ENCODE assay signal across 15 cellular contexts in genomic region chr20:51403465-51404220, GRCh38.
DNase-seq lines count a peak whose midpoint lies in the region; ATAC-seq, FAIRE-seq and TF ChIP-seq lines count a peak whose summit lies in the region.
"Had no signal": no experiment of that assay in that cellular context is flagged by ENCODE, and none has a peak within 500 bp of the region (broad histone marks: within the 10 kb centered on the region; RNA-seq: fewer than 3 reads in every experiment).

No MANE protein-coding gene starts in this region.

- H3K27me3 ChIP-seq in PC-3 (ENCODE audit: low read length) (no peaks in the 10 kb centered on the region), small intestine (ENCODE audit: control insufficient read depth in 2 of 2, insufficient read depth in 2 of 2, low read length in 2 of 2) (no peaks in the 10 kb centered on the region)
- H3K27me3 ChIP-seq: uterus had no signal

- H3K9me3 ChIP-seq in PC-3 (ENCODE audit: low read length) (no peaks in the 10 kb centered on the region), small intestine (ENCODE audit: control insufficient read depth, low read depth) (no peaks in the 10 kb centered on the region)
- H3K9me3 ChIP-seq: Caco-2, uterus had no signal

- FAIRE-seq in small intestine (lab: Jason Lieb, UNC), result no peak
- FAIRE-seq: bronchial epithelial cell had no signal

- CTCF ChIA-PET in PC-3 (lab: Charles Lee), result no interaction called here

- H3K4me1 ChIP-seq in PC-3 (ENCODE audit: insufficient read depth, low read length), result no peaks in the 10 kb centered on the region
- H3K4me1 ChIP-seq in small intestine (ENCODE audit: control insufficient read depth in 2 of 2, insufficient read depth in 1 of 2, low read depth in 1 of 2, low read length in 1 of 2), result peaks cover 0 to 3% of the 10 kb centered on the region in 2 donors
- H3K4me1 ChIP-seq: uterus had no signal

- H3K27me3 Mint-ChIP-seq in activated T-cell treated with anti-CD3 and anti-CD28 coated beads, Interleukin-2, amount 50 U/mL, for 72 hours (ENCODE audit: low read depth), result no peaks in the 10 kb centered on the region
- no peaks in the 10 kb centered on the region for H3K27me3 Mint-ChIP-seq in central memory CD8-positive, alpha-beta T cell
- H3K27me3 Mint-ChIP-seq in chondrocyte (ENCODE audit: low read depth), result no peaks in the 10 kb centered on the region

- no peaks in the 10 kb centered on the region for H3K9me3 Mint-ChIP-seq in activated T-cell treated with anti-CD3 and anti-CD28 coated beads, Interleukin-2, amount 50 U/mL, for 72 hours
- H3K9me3 Mint-ChIP-seq in central memory CD8-positive, alpha-beta T cell, result no peaks in the 10 kb centered on the region
- H3K9me3 Mint-ChIP-seq in stimulated activated effector memory CD8-positive, alpha-beta T cell treated with anti-CD3 and anti-CD28 coated beads, Interleukin-12 subunit alpha, Interleukin-12 subunit beta, amount 100 ng/mL, for 72 hours, result no peaks in the 10 kb centered on the region
- H3K9me3 Mint-ChIP-seq in chondrocyte (ENCODE audit: low read depth), result no peaks in the 10 kb centered on the region

- H3K9ac ChIP-seq in PC-3 (ENCODE audit: low read length), result no peak overlapping the region

- TF ChIP-seq CTCF in PC-3 (conservative IDR thresholded peaks at IDR 0.05; ENCODE audit: low read depth, low read length), result peak; percentile 41; the same call in 1 of the 2 replicates
- TF ChIP-seq CTCF in chondrocyte (IDR thresholded peaks at IDR 0.05), result no peak

- peaks cover 25 to 50% of the 10 kb centered on the region in 2 donors for H3K36me3 Mint-ChIP-seq in activated T-cell treated with anti-CD3 and anti-CD28 coated beads, Interleukin-2, amount 50 U/mL, for 72 hours (ENCODE audit: insufficient read depth in 2 of 2)
- H3K36me3 Mint-ChIP-seq in central memory CD8-positive, alpha-beta T cell (ENCODE audit: insufficient read depth), result peaks cover 66% of the 10 kb centered on the region
- peaks cover 79% of the 10 kb centered on the region for H3K36me3 Mint-ChIP-seq in stimulated activated effector memory CD8-positive, alpha-beta T cell treated with anti-CD3 and anti-CD28 coated beads, Interleukin-12 subunit alpha, Interleukin-12 subunit beta, amount 100 ng/mL, for 72 hours
- H3K36me3 Mint-ChIP-seq in chondrocyte (ENCODE audit: low read depth), result peaks cover 2% of the 10 kb centered on the region

- no peaks in the 10 kb centered on the region for H4K20me1 ChIP-seq in PC-3 (ENCODE audit: low read length)

- no peak for ATAC-seq in activated T-cell treated with anti-CD3 and anti-CD28 coated beads, Interleukin-2, amount 50 U/mL, for 72 hours (replicated peaks in 1 of 2)
- ATAC-seq in PC-3, result no peak
- no peak for ATAC-seq in central memory CD8-positive, alpha-beta T cell (replicated peaks; ENCODE audit: extremely low read depth, poor library complexity, severe bottlenecking)
- no peak for ATAC-seq in stimulated activated effector memory CD8-positive, alpha-beta T cell treated with anti-CD3 and anti-CD28 coated beads, Interleukin-12 subunit alpha, Interleukin-12 subunit beta, amount 100 ng/mL, for 72 hours

- H3K36me3 ChIP-seq in PC-3 (ENCODE audit: low read depth, low read length) (no peaks in the 10 kb centered on the region), small intestine (ENCODE audit: control insufficient read depth in 2 of 2, insufficient read depth in 2 of 2, low read length in 2 of 2) (peaks cover 0 to 5% of the 10 kb centered on the region in 2 donors)
- H3K36me3 ChIP-seq: uterus had no signal

- peak overlapping the region; percentile 98 for H3K27ac Mint-ChIP-seq in activated T-cell treated with anti-CD3 and anti-CD28 coated beads, Interleukin-2, amount 50 U/mL, for 72 hours
- peak overlapping the region; percentile 97 for H3K27ac Mint-ChIP-seq in central memory CD8-positive, alpha-beta T cell (ENCODE audit: low read depth)
- H3K27ac Mint-ChIP-seq in stimulated activated effector memory CD8-positive, alpha-beta T cell treated with anti-CD3 and anti-CD28 coated beads, Interleukin-12 subunit alpha, Interleukin-12 subunit beta, amount 100 ng/mL, for 72 hours, result peak overlapping the region; percentile 98
- no peak overlapping the region for H3K27ac Mint-ChIP-seq in chondrocyte (ENCODE audit: unreplicated experiment)

- no peaks in the 10 kb centered on the region for H3K9me2 ChIP-seq in PC-3 (replicated peaks; ENCODE audit: low read length)

- H3K4me3 ChIP-seq in PC-3 (ENCODE audit: low read length), result no peak overlapping the region
- H3K4me3 ChIP-seq in small intestine (ENCODE audit: low read depth in 1 of 2, low read length in 2 of 2), result no peak overlapping the region
- H3K4me3 ChIP-seq: uterus had no signal

- 90 to 93% (median 91%) methylated on average over 9 of the region's 9 CpGs for WGBS in small intestine, 3 donors

- intact Hi-C loops in PC-3 (cut with micrococcal nuclease), result no loop called here

- no peak overlapping the region for H3K27ac ChIP-seq in PC-3 (ENCODE audit: low read length)
- H3K27ac ChIP-seq in small intestine (ENCODE audit: low read depth in 1 of 2, low read length in 1 of 2), result peak overlapping the region in 1 of 2 donors; percentile 44
- H3K27ac ChIP-seq: uterus had no signal

- no peak for DNase-seq in activated T-cell treated with anti-CD3 and anti-CD28 coated beads, Interleukin-2, amount 50 U/mL, for 72 hours
- DNase-seq in activated T-cell treated with anti-CD3 and anti-CD28 coated beads for 4 hours, result no peak
- no peak for DNase-seq in PC-3
- no peak for DNase-seq in central memory CD8-positive, alpha-beta T cell (ENCODE audit: low spot score in 2 of 2)
- DNase-seq in stimulated activated effector memory CD8-positive, alpha-beta T cell treated with anti-CD3 and anti-CD28 coated beads, Interleukin-12 subunit alpha, Interleukin-12 subunit beta, amount 100 ng/mL, for 72 hours (ENCODE audit: low spot score in 2 of 2), result no peak
- no peak for DNase-seq in chondrocyte (ENCODE audit: low spot score)
- DNase-seq in ureter (ENCODE audit: low spot score), result no peak
- no peak for DNase-seq in small intestine
- DNase-seq: activated effector memory CD4-positive, alpha-beta T cell treated with anti-CD3 and anti-CD28 coated beads, Interleukin-2, amount 50 U/mL, for 16 hours; Caco-2; effector CD8-positive, alpha-beta T cell; hippocampal formation; T-helper 9 cell; uterus had no signal

- H3K4me3 Mint-ChIP-seq in activated T-cell treated with anti-CD3 and anti-CD28 coated beads, Interleukin-2, amount 50 U/mL, for 72 hours, result peak overlapping the region; percentile 63 to 67
- H3K4me3 Mint-ChIP-seq in central memory CD8-positive, alpha-beta T cell, result peak overlapping the region; percentile 75
- peak overlapping the region; percentile 55 for H3K4me3 Mint-ChIP-seq in stimulated activated effector memory CD8-positive, alpha-beta T cell treated with anti-CD3 and anti-CD28 coated beads, Interleukin-12 subunit alpha, Interleukin-12 subunit beta, amount 100 ng/mL, for 72 hours
- H3K4me3 Mint-ChIP-seq in chondrocyte (ENCODE audit: unreplicated experiment), result no peak overlapping the region

- POLR2A ChIA-PET in PC-3 (lab: Charles Lee; ENCODE audit: unreplicated experiment), result no interaction called here

- no TSS peak for BruUV-seq in PC-3 (replicated peaks; lab: Mats Ljungman, UMichigan)

- no peak overlapping the region for H3K4me2 ChIP-seq in PC-3 (ENCODE audit: low read length)

- no peak overlapping the region for H2AFZ ChIP-seq in PC-3 (ENCODE audit: low read length)

- peaks cover 86% of the 10 kb centered on the region for H3K4me1 Mint-ChIP-seq in activated T-cell treated with anti-CD3 and anti-CD28 coated beads, Interleukin-2, amount 50 U/mL, for 72 hours (ENCODE audit: low read depth)
- H3K4me1 Mint-ChIP-seq in central memory CD8-positive, alpha-beta T cell, result peaks cover 91% of the 10 kb centered on the region
- peaks cover 89% of the 10 kb centered on the region for H3K4me1 Mint-ChIP-seq in stimulated activated effector memory CD8-positive, alpha-beta T cell treated with anti-CD3 and anti-CD28 coated beads, Interleukin-12 subunit alpha, Interleukin-12 subunit beta, amount 100 ng/mL, for 72 hours
- H3K4me1 Mint-ChIP-seq in chondrocyte (ENCODE audit: low read depth), result peaks cover 9% of the 10 kb centered on the region

- H3F3A ChIP-seq in PC-3 (ENCODE audit: low read length, unreplicated experiment), result no peaks in the 10 kb centered on the region

- no peaks in the 10 kb centered on the region for H3K79me2 ChIP-seq in PC-3 (ENCODE audit: low read length)
